In genomic region chr22:33860386-33860785, GRCh38 we compare ENCODE assay signal across 20 cellular contexts. TPM values are rescaled to one million over a fixed set of nuclear protein-coding genes. Genes with fewer than 3 reads are reported as not detected.
DNase-seq lines count a peak whose midpoint lies in the region; ATAC-seq and TF ChIP-seq lines count a peak whose summit lies in the region.
"Had no signal": no experiment of that assay in that cellular context is flagged by ENCODE, and none has a peak within 500 bp of the region (broad histone marks: within the 10 kb centered on the region; RNA-seq: fewer than 3 reads in every experiment).

No MANE protein-coding gene starts in this region.

- peaks cover 9% of the 10 kb centered on the region; the same call in 1 of the 2 replicates for H3K36me3 Mint-ChIP-seq in WTC11
- H3K36me3 Mint-ChIP-seq: CD4-positive, CD25-positive, alpha-beta regulatory T cell; CD8-positive, alpha-beta T cell had no signal

- peaks cover 8% of the 10 kb centered on the region for H3K9me3 Mint-ChIP-seq in WTC11

- no peak overlapping the region for H3K4ac ChIP-seq in neuronal stem cell (ENCODE audit: low read length)

- H4K8ac ChIP-seq in neuronal stem cell (ENCODE audit: low read depth, low read length): no peak overlapping the region

- no peak overlapping the region for H3K4me2 ChIP-seq in neuronal stem cell (ENCODE audit: insufficient read depth, low read length, poor library complexity, severe bottlenecking)
- H3K4me2 ChIP-seq in MM.1S (ENCODE audit: low read depth, low read length): no peak overlapping the region
- H3K4me2 ChIP-seq: BLaER1 had no signal

- ATAC-seq in heart right ventricle (no peak), WTC11 (peak; percentile 47; the same call in 1 of the 2 replicates), GM21737 (IDR thresholded peaks at IDR 0.05; ENCODE audit: unreplicated experiment) (no peak)
- ATAC-seq: CD8-positive, alpha-beta T cell; HCT116 had no signal

- H3K9ac ChIP-seq in iPS-20b (ENCODE audit: low read depth, low read length): 0 out of 2 replicates have a peak overlapping the region, but pooled peaks have one; percentile 8
- no peak overlapping the region for H3K9ac ChIP-seq in neuronal stem cell (ENCODE audit: low read depth, low read length, poor library complexity)
- H3K9ac ChIP-seq in MM.1S (ENCODE audit: low read length): no peak overlapping the region
- H3K9ac ChIP-seq: BLaER1 had no signal

- no peaks in the 10 kb centered on the region for H3K36me3 ChIP-seq in left ventricle myocardium inferior
- no peaks in the 10 kb centered on the region for H3K36me3 ChIP-seq in heart right ventricle
- no peaks in the 10 kb centered on the region for H3K36me3 ChIP-seq in iPS-20b (ENCODE audit: insufficient read depth, low read depth, low read length)
- H3K36me3 ChIP-seq in neuronal stem cell (replicated peaks in 1 of 2; ENCODE audit: control insufficient read depth in 2 of 2, insufficient read depth in 2 of 2, low read length in 2 of 2): no peaks in the 10 kb centered on the region
- no peaks in the 10 kb centered on the region for H3K36me3 ChIP-seq in MM.1S (replicated peaks; ENCODE audit: insufficient read depth, low read length)
- H3K36me3 ChIP-seq: BLaER1 had no signal

- no peak overlapping the region for H2BK120ac ChIP-seq in neuronal stem cell (ENCODE audit: low read depth, low read length)

- H3K27ac Mint-ChIP-seq in WTC11: peak overlapping the region; percentile 63; the same call in 1 of the 2 replicates
- H3K27ac Mint-ChIP-seq: B cell; CD4-positive, CD25-positive, alpha-beta regulatory T cell; CD8-positive, alpha-beta T cell had no signal

- H3K18ac ChIP-seq in neuronal stem cell (ENCODE audit: low read length): peak overlapping the region; percentile 61

- POLR2A ChIA-PET in WTC11 (lab: Charles Lee): no interaction called here

- no peaks in the 10 kb centered on the region for H3K27me3 Mint-ChIP-seq in WTC11 (ENCODE audit: low read depth)
- H3K27me3 Mint-ChIP-seq: B cell; CD4-positive, CD25-positive, alpha-beta regulatory T cell had no signal

- H2AFZ ChIP-seq in neuronal stem cell (ENCODE audit: low read length): no peak overlapping the region
- H2AFZ ChIP-seq in MM.1S (ENCODE audit: low read length): no peak overlapping the region

- CTCF ChIA-PET in WTC11 (lab: Charles Lee): no interaction called here

- intact Hi-C loops in left ventricle myocardium inferior (cut with micrococcal nuclease) (no loop called here), heart right ventricle (cut with DNase I) (loop anchor here in 1 of 10 donors (10.0 kb wide), 1 partner anchor 46 kb away; no protein-coding TSS in a partner anchor)

- DNase-seq in left ventricle myocardium inferior (no peak), heart right ventricle (no peak), WTC11 (ENCODE audit: low spot score) (no peak), neuronal stem cell (ENCODE audit: low spot score) (no peak), MM.1S (no peak)
- no peak for DNase-seq in stimulated activated CD4-positive, alpha-beta T cell treated with anti-CD3 and anti-CD28 coated beads, Interleukin-15, amount 100 ng/mL, for 24 hours
- DNase-seq: Caco-2; CD4-positive, CD25-positive, alpha-beta regulatory T cell; CD8-positive, alpha-beta T cell; DMS153; DND-41; GOT3; H7 had no signal

- no peaks in the 10 kb centered on the region; the same call in 1 of the 2 replicates for H3F3A ChIP-seq in MM.1S (ENCODE audit: insufficient read depth, low read length)

- no peaks in the 10 kb centered on the region for H4K20me1 ChIP-seq in MM.1S (ENCODE audit: insufficient read depth, low read length)

- 81 to 82% methylated on average over 8 of the region's 8 CpGs for WGBS in heart right ventricle, 2 donors
- WGBS in neuronal stem cell (ENCODE audit: extremely low coverage in 2 of 2, insufficient read length in 2 of 2, insufficient replicate concordance in 1 of 2), 2 donors: no CpG with 5 or more reads among the region's 8 CpGs

- H3K14ac ChIP-seq in neuronal stem cell (ENCODE audit: low read length): no peak overlapping the region

- H2BK12ac ChIP-seq in neuronal stem cell (ENCODE audit: low read length): no peak overlapping the region

- H4K91ac ChIP-seq in neuronal stem cell (ENCODE audit: low read depth, low read length, poor library complexity): no peak overlapping the region

- H3K27me3 ChIP-seq in left ventricle myocardium inferior (ENCODE audit: low read depth): no peaks in the 10 kb centered on the region
- no peaks in the 10 kb centered on the region for H3K27me3 ChIP-seq in heart right ventricle
- H3K27me3 ChIP-seq in iPS-20b (ENCODE audit: insufficient read depth, low read length): no peaks in the 10 kb centered on the region
- no peaks in the 10 kb centered on the region for H3K27me3 ChIP-seq in neuronal stem cell (ENCODE audit: control insufficient read depth in 3 of 3, insufficient read depth in 3 of 3, low read depth in 1 of 3, low read length in 3 of 3)
- no peaks in the 10 kb centered on the region for H3K27me3 ChIP-seq in MM.1S (replicated peaks; ENCODE audit: insufficient read depth, low read length)
- H3K27me3 ChIP-seq: BLaER1 had no signal

- peaks cover 95% of the 10 kb centered on the region for H3K79me2 ChIP-seq in MM.1S (ENCODE audit: low read length)

- peaks cover 75% of the 10 kb centered on the region for H3K4me1 ChIP-seq in left ventricle myocardium inferior
- H3K4me1 ChIP-seq in heart right ventricle: peaks cover 3 to 53% (median 26%) of the 10 kb centered on the region in 9 donors
- peaks cover 3% of the 10 kb centered on the region; the same call in 1 of the 2 replicates for H3K4me1 ChIP-seq in iPS-20b (ENCODE audit: insufficient read depth, low read length)
- peaks cover 0 to 9% of the 10 kb centered on the region in 2 donors for H3K4me1 ChIP-seq in neuronal stem cell (ENCODE audit: control insufficient read depth in 2 of 2, insufficient read depth in 1 of 2, low read depth in 1 of 2, low read length in 2 of 2)
- H3K4me1 ChIP-seq in MM.1S (ENCODE audit: low read length): peaks cover 15% of the 10 kb centered on the region
- H3K4me1 ChIP-seq: Caco-2 had no signal

- H3K9me3 ChIP-seq in left ventricle myocardium inferior (replicated peaks) (no peaks in the 10 kb centered on the region), heart right ventricle (no peaks in the 10 kb centered on the region), iPS-20b (ENCODE audit: insufficient read depth, low read depth, low read length) (no peaks in the 10 kb centered on the region), neuronal stem cell (replicated peaks in 1 of 2; ENCODE audit: control insufficient read depth in 2 of 2, insufficient read depth in 1 of 2, low read depth in 1 of 2, low read length in 2 of 2) (no peaks in the 10 kb centered on the region), MM.1S (replicated peaks; ENCODE audit: insufficient read depth, low read length) (no peaks in the 10 kb centered on the region)
- H3K9me3 ChIP-seq: BLaER1, Caco-2 had no signal

- TF ChIP-seq CTCF in left ventricle myocardium inferior (IDR thresholded peaks at IDR 0.05; ENCODE audit: borderline replicate concordance) (no peak), heart right ventricle (IDR thresholded peaks at IDR 0.05) (no peak), WTC11 (IDR thresholded peaks at IDR 0.05) (no peak), MM.1S (IDR thresholded peaks at IDR 0.05; ENCODE audit: low read length) (no peak)

- H2AK5ac ChIP-seq in neuronal stem cell (ENCODE audit: low read depth, low read length): no peak overlapping the region

- H3K4me3 Mint-ChIP-seq in WTC11: no peak overlapping the region
- H3K4me3 Mint-ChIP-seq: B cell; CD4-positive, CD25-positive, alpha-beta regulatory T cell; CD8-positive, alpha-beta T cell had no signal

- no peak overlapping the region for H2BK5ac ChIP-seq in neuronal stem cell (ENCODE audit: low read length)

- H2BK15ac ChIP-seq in neuronal stem cell (ENCODE audit: low read length): no peak overlapping the region

- no peak overlapping the region for H3K23ac ChIP-seq in neuronal stem cell (ENCODE audit: low read depth, low read length, poor library complexity)

- H3K4me3 ChIP-seq in left ventricle myocardium inferior: no peak overlapping the region
- H3K4me3 ChIP-seq in heart right ventricle: no peak overlapping the region
- no peak overlapping the region for H3K4me3 ChIP-seq in iPS-20b (ENCODE audit: low read length)
- no peak overlapping the region for H3K4me3 ChIP-seq in neuronal stem cell (ENCODE audit: low read length in 2 of 2)
- H3K4me3 ChIP-seq in MM.1S (ENCODE audit: low read length): no peak overlapping the region
- H3K4me3 ChIP-seq: BLaER1 had no signal

- peaks cover 3% of the 10 kb centered on the region for H3K79me1 ChIP-seq in neuronal stem cell (ENCODE audit: low read depth, low read length)

- peaks cover 44% of the 10 kb centered on the region for H3K4me1 Mint-ChIP-seq in WTC11
- H3K4me1 Mint-ChIP-seq: CD4-positive, CD25-positive, alpha-beta regulatory T cell had no signal

- H3K27ac ChIP-seq in left ventricle myocardium inferior (replicated peaks): peak overlapping the region; percentile 58
- peak overlapping the region in 2 of 10 donors; percentile 20 to 26 for H3K27ac ChIP-seq in heart right ventricle
- H3K27ac ChIP-seq in iPS-20b (ENCODE audit: low read length): no peak overlapping the region
- no peak overlapping the region for H3K27ac ChIP-seq in neuronal stem cell (replicated peaks; ENCODE audit: low read length)
- H3K27ac ChIP-seq in MM.1S (ENCODE audit: low read length): no peak overlapping the region
- H3K27ac ChIP-seq: 22Rv1, BLaER1, C4-2B had no signal

- no peaks in the 10 kb centered on the region for H3K9me2 ChIP-seq in MM.1S (replicated peaks; ENCODE audit: insufficient read depth, low read length)

TF ChIP-seq in WTC11, 78 proteins besides CTCF, POLR2A, EP300 and RAD21 (continues in another document):
- TF ChIP-seq IRF1 (CRISPR knock-in tag; IDR thresholded peaks at IDR 0.05) (no peak), ZNF317 (CRISPR knock-in tag; IDR thresholded peaks at IDR 0.05; ENCODE audit: borderline replicate concordance, low read depth) (no peak), ATF1 (CRISPR knock-in tag; IDR thresholded peaks at IDR 0.05) (no peak)

RNA-seq across cellular contexts. Expression of gene LARGE1, which starts 59.9 kb away (rescaled TPM):
- total RNA-seq in left ventricle myocardium inferior (117 TPM), heart right ventricle (100 to 1,000 TPM; 118 to 184 (median 148) TPM), WTC11 (2021) (62.4 to 72.6 TPM (median 68.8 TPM) in 3 replicates)
- polyA plus RNA-seq in heart right ventricle: 10 to 100 TPM; 33.7 to 34.3 TPM
- 13.0 TPM for polyA plus RNA-seq in neuronal stem cell (2013, experiment 1 of 2)
- polyA plus RNA-seq in neuronal stem cell (2013, experiment 2 of 2): 12.8 TPM
- total RNA-seq: CD4-positive, CD25-positive, alpha-beta regulatory T cell had no signal
- polyA plus RNA-seq: CD4-positive, CD25-positive, alpha-beta regulatory T cell had no signal
